9 cellular contexts compared by ENCODE assay signal in the genomic region with DNA sequence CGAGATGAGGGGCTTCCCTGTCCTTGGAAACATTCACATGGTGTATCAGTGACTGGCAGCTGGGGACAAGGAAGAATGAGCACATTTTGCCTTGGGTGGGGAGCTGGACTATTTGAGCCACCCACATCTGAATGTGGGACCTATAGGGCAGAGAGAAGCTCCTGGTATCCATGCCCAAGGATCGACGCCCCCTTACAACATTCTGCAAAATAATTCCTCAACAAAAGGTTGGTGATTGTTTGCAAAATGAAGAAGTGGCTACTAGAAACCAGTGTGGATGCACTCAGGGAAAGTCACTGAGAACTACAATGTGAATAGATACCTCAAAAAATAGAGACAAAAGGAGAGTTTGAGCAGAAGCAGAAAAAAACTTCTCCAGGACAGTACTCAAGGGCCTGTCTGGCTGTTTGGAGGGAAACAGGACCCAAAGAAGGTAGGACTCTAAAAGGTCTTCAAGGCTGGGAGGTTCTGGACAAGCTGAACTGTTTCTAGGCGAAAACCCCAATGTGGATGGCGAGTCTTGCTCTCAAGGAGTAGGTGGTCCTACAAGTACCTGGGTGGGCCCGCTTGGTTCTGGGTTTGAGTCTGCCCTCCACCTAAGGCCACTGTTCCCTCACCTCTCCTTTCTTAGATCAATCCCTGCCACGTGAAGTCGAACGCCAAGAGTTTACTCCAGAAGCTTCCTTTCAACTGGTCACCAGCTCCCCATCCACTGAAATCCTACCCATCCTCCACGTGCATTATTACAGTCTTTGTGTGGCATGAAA.
DNase-seq lines count a peak whose midpoint lies in the region; ATAC-seq and TF ChIP-seq lines count a peak whose summit lies in the region.
"Had no signal": no experiment of that assay in that cellular context is flagged by ENCODE, and none has a peak within 500 bp of the region (broad histone marks: within the 10 kb centered on the region; RNA-seq: fewer than 3 reads in every experiment).

No MANE protein-coding gene starts in this region.

- TF ChIP-seq CTCF in VCaP (conservative IDR thresholded peaks at IDR 0.05) (no peak), fibroblast of the aortic adventitia (IDR thresholded peaks at IDR 0.05; ENCODE audit: insufficient read depth, low read length) (no peak)

- no peak for DNase-seq in activated CD8-positive, alpha-beta memory T cell treated with anti-CD3 and anti-CD28 coated beads, Interleukin-2, amount 10 ng/mL, durations not matched to agents 7 days and 5 days
- no peak for DNase-seq in activated CD8-positive, alpha-beta memory T cell treated with anti-CD3 and anti-CD28 coated beads for 24 hours
- DNase-seq in fibroblast of the aortic adventitia (ENCODE audit: low read depth) (no peak), GM03348 (ENCODE audit: low spot score) (no peak), AG08395 (ENCODE audit: low spot score) (no peak), CD1c-positive myeloid dendritic cell (ENCODE audit: extremely low spot score) (no peak)
- DNase-seq in stimulated activated naive B cell treated with anti-CD40 and anti-IgM and Interleukin-4, amounts not matched to agents 10 μg/mL and 1 μg/mL and 100 μg/mL, for 72 hours, result no peak

- no peaks in the 10 kb centered on the region for H3K9me3 Mint-ChIP-seq in activated CD8-positive, alpha-beta memory T cell treated with anti-CD3 and anti-CD28 coated beads, Interleukin-2, amount 10 ng/mL, durations not matched to agents 7 days and 5 days (ENCODE audit: low read depth)
- no peaks in the 10 kb centered on the region for H3K9me3 Mint-ChIP-seq in stimulated activated naive B cell treated with anti-CD40 and anti-IgM and Interleukin-4, amounts not matched to agents 10 μg/mL and 1 μg/mL and 100 μg/mL, for 72 hours

- peak overlapping the region; percentile 94 for H3K4me3 ChIP-seq in fibroblast of the aortic adventitia (ENCODE audit: low read depth, low read length)
- H3K4me3 ChIP-seq: lung had no signal

- CTCF ChIA-PET in activated CD8-positive, alpha-beta memory T cell treated with anti-CD3 and anti-CD28 coated beads, Interleukin-2, amount 10 ng/mL, durations not matched to agents 7 days and 5 days (lab: Charles Lee), result interaction anchor here (0.7 to 1.4 kb wide), 5 partner anchors 17 to 312 kb away, joined by 3 to 5 read pairs (median 4); no protein-coding TSS in a partner anchor

- peak overlapping the region; percentile 99; the same call in 1 of the 2 replicates for H3K27ac ChIP-seq in VCaP

- ATAC-seq in activated CD8-positive, alpha-beta memory T cell treated with anti-CD3 and anti-CD28 coated beads, Interleukin-2, amount 10 ng/mL, durations not matched to agents 7 days and 5 days, result no peak
- no peak for ATAC-seq in stimulated activated naive B cell treated with anti-CD40 and anti-IgM and Interleukin-4, amounts not matched to agents 10 μg/mL and 1 μg/mL and 100 μg/mL, for 72 hours (replicated peaks)

- H3K27ac Mint-ChIP-seq in activated CD8-positive, alpha-beta memory T cell treated with anti-CD3 and anti-CD28 coated beads, Interleukin-2, amount 10 ng/mL, durations not matched to agents 7 days and 5 days, result peak overlapping the region; percentile 81
- peak overlapping the region; percentile 47 for H3K27ac Mint-ChIP-seq in stimulated activated naive B cell treated with anti-CD40 and anti-IgM and Interleukin-4, amounts not matched to agents 10 μg/mL and 1 μg/mL and 100 μg/mL, for 72 hours

- peak overlapping the region; percentile 90 for H3K4me3 Mint-ChIP-seq in activated CD8-positive, alpha-beta memory T cell treated with anti-CD3 and anti-CD28 coated beads, Interleukin-2, amount 10 ng/mL, durations not matched to agents 7 days and 5 days
- peak overlapping the region; percentile 58 to 92 for H3K4me3 Mint-ChIP-seq in stimulated activated naive B cell treated with anti-CD40 and anti-IgM and Interleukin-4, amounts not matched to agents 10 μg/mL and 1 μg/mL and 100 μg/mL, for 72 hours

- peaks cover 45% of the 10 kb centered on the region for H3K4me1 Mint-ChIP-seq in activated CD8-positive, alpha-beta memory T cell treated with anti-CD3 and anti-CD28 coated beads, Interleukin-2, amount 10 ng/mL, durations not matched to agents 7 days and 5 days
- H3K4me1 Mint-ChIP-seq in stimulated activated naive B cell treated with anti-CD40 and anti-IgM and Interleukin-4, amounts not matched to agents 10 μg/mL and 1 μg/mL and 100 μg/mL, for 72 hours, result peaks cover 34 to 41% of the 10 kb centered on the region in 2 donors

- H3K27me3 Mint-ChIP-seq in activated CD8-positive, alpha-beta memory T cell treated with anti-CD3 and anti-CD28 coated beads, Interleukin-2, amount 10 ng/mL, durations not matched to agents 7 days and 5 days, result peaks cover 9% of the 10 kb centered on the region
- H3K27me3 Mint-ChIP-seq in stimulated activated naive B cell treated with anti-CD40 and anti-IgM and Interleukin-4, amounts not matched to agents 10 μg/mL and 1 μg/mL and 100 μg/mL, for 72 hours, result peaks cover 0 to 7% of the 10 kb centered on the region in 2 donors

- peaks cover 44% of the 10 kb centered on the region for H3K36me3 Mint-ChIP-seq in activated CD8-positive, alpha-beta memory T cell treated with anti-CD3 and anti-CD28 coated beads, Interleukin-2, amount 10 ng/mL, durations not matched to agents 7 days and 5 days
- peaks cover 30 to 38% of the 10 kb centered on the region in 2 donors for H3K36me3 Mint-ChIP-seq in stimulated activated naive B cell treated with anti-CD40 and anti-IgM and Interleukin-4, amounts not matched to agents 10 μg/mL and 1 μg/mL and 100 μg/mL, for 72 hours
